In genomic region chr12:111404362-111405148, GRCh38 we compare ENCODE assay signal across 8 cellular contexts. TPM values are rescaled to one million over a fixed set of nuclear protein-coding genes. Genes with fewer than 3 reads are reported as not detected.
A peak's percentile ranks its signal among the peaks of the same experiment; 100 is the strongest.
DNase-seq lines count a peak whose midpoint lies in the region; ATAC-seq, FAIRE-seq and TF ChIP-seq lines count a peak whose summit lies in the region.

No MANE protein-coding gene starts in this region.

- 38% methylated on average over 18 of the region's 21 CpGs for WGBS in HUES64
- 33 to 52% methylated on average over 11 to 15 of the region's 21 CpGs for WGBS in esophagus squamous epithelium, 2 donors

- H3K27ac ChIP-seq in HUES64 (ENCODE audit: low read depth, low read length) (peak overlapping the region; percentile 74), esophagus squamous epithelium (peak overlapping the region; percentile 81 to 94 (median 90))

- H3K9me3 ChIP-seq in HUES64 (ENCODE audit: insufficient read depth, low read depth, low read length) = no peaks in the 10 kb centered on the region
- no peaks in the 10 kb centered on the region for H3K9me3 ChIP-seq in esophagus squamous epithelium

- peaks cover 28% of the 10 kb centered on the region for H3K36me3 Mint-ChIP-seq in activated CD8-positive, alpha-beta T cell treated with anti-CD3 and anti-CD28 coated beads for 36 hours (ENCODE audit: low read depth)

- CTCF ChIA-PET in activated CD8-positive, alpha-beta T cell treated with anti-CD3 and anti-CD28 coated beads for 36 hours (lab: Charles Lee) = interaction anchor here (0.7 to 25.6 kb wide), 3 partner anchors 8 to 33 kb away, joined by 3 to 1222 read pairs (median 91); no protein-coding TSS in a partner anchor

- FAIRE-seq in urothelium cell line (lab: Jason Lieb, UNC) = no peak

- TF ChIP-seq CTCF in activated CD8-positive, alpha-beta T cell treated with anti-CD3 and anti-CD28 coated beads for 36 hours (IDR thresholded peaks at IDR 0.05) = no peak
- no peak for TF ChIP-seq CTCF in esophagus squamous epithelium (IDR thresholded peaks at IDR 0.05)

- peak; percentile 2 for ATAC-seq in GM18909 (IDR thresholded peaks at IDR 0.05; ENCODE audit: poor library complexity, unreplicated experiment)
- ATAC-seq in activated CD8-positive, alpha-beta T cell treated with anti-CD3 and anti-CD28 coated beads for 36 hours = peak; percentile 27
- no peak for ATAC-seq in HG03139 (IDR thresholded peaks at IDR 0.05; ENCODE audit: unreplicated experiment)

- peaks cover 52% of the 10 kb centered on the region for H3K4me1 Mint-ChIP-seq in activated CD8-positive, alpha-beta T cell treated with anti-CD3 and anti-CD28 coated beads for 36 hours (ENCODE audit: low read depth)

- H3K9me3 Mint-ChIP-seq in activated CD8-positive, alpha-beta T cell treated with anti-CD3 and anti-CD28 coated beads for 36 hours = peaks cover 5% of the 10 kb centered on the region

- peak overlapping the region; percentile 74 for H3K4me3 ChIP-seq in HUES64 (ENCODE audit: low read length)
- peak overlapping the region; percentile 62 to 88 (median 74) for H3K4me3 ChIP-seq in esophagus squamous epithelium

- H3K36me3 ChIP-seq in HUES64 (ENCODE audit: insufficient read depth, low read length) (no peaks in the 10 kb centered on the region), esophagus squamous epithelium (no peaks in the 10 kb centered on the region)

- no peaks in the 10 kb centered on the region for H3K27me3 Mint-ChIP-seq in activated CD8-positive, alpha-beta T cell treated with anti-CD3 and anti-CD28 coated beads for 36 hours

- POLR2A ChIA-PET in activated CD8-positive, alpha-beta T cell treated with anti-CD3 and anti-CD28 coated beads for 36 hours (lab: Charles Lee) = interaction anchor here (0.6 to 13.4 kb wide), 10 partner anchors 8 to 281 kb away, joined by 3 to 225 read pairs (median 6); partner anchors contain the start of genes ACAD10, BRAP and PHETA1

- DNase-seq in activated CD8-positive, alpha-beta T cell treated with anti-CD3 and anti-CD28 coated beads for 36 hours = peak; percentile 92
- DNase-seq in esophagus squamous epithelium (lab: John Stamatoyannopoulos, UW) (no peak), pons (ENCODE audit: low spot score) (peak; percentile 24), urothelium cell line (ENCODE audit: low spot score) (peak; percentile 58), GM19238 (ENCODE audit: insufficient read length, low spot score) (no peak)

- peak overlapping the region; percentile 86 for H3K9ac ChIP-seq in HUES64 (ENCODE audit: low read depth, low read length)

- TF ChIP-seq POLR2A in esophagus squamous epithelium (IDR thresholded peaks at IDR 0.05) = no peak

- intact Hi-C loops in activated CD8-positive, alpha-beta T cell treated with anti-CD3 and anti-CD28 coated beads for 36 hours (cut with micrococcal nuclease) = loop anchor here (2.0 to 5.0 kb wide), 2 partner anchors 26 to 38 kb away; no protein-coding TSS in a partner anchor
- intact Hi-C loops in esophagus squamous epithelium (cut with DNase I) = loop anchor here (5.0 kb wide), 1 partner anchor 43 kb away; no protein-coding TSS in a partner anchor

- peak overlapping the region; percentile 96 for H3K27ac Mint-ChIP-seq in activated CD8-positive, alpha-beta T cell treated with anti-CD3 and anti-CD28 coated beads for 36 hours

- H3K4me1 ChIP-seq in HUES64 (ENCODE audit: insufficient read depth, low read length) = peaks cover 21% of the 10 kb centered on the region
- peaks cover 36 to 78% (median 44%) of the 10 kb centered on the region in 3 donors for H3K4me1 ChIP-seq in esophagus squamous epithelium

- peak overlapping the region; percentile 73 for H3K4me3 Mint-ChIP-seq in activated CD8-positive, alpha-beta T cell treated with anti-CD3 and anti-CD28 coated beads for 36 hours

- H3K27me3 ChIP-seq in HUES64 (ENCODE audit: insufficient read depth, low read length) (no peaks in the 10 kb centered on the region), esophagus squamous epithelium (peaks cover 0 to 83% (median 0%) of the 10 kb centered on the region in 4 donors)

RNA-seq across cellular contexts. Expression of gene SH2B3, which starts 1.2 kb away (rescaled TPM):
- 14.8 TPM for polyA plus RNA-seq in HUES64 (2013, experiment 1 of 2)
- 16.4 TPM for polyA plus RNA-seq in HUES64 (2013, experiment 2 of 2)
- total RNA-seq in activated CD8-positive, alpha-beta T cell treated with anti-CD3 and anti-CD28 coated beads for 36 hours = 10 to 100 TPM; 48.7 to 52.7 TPM
- 10 to 100 TPM in 1 of 4 donors, 1 to 10 TPM in 3; 3.3 to 16.2 (median 5.6) TPM for total RNA-seq in esophagus squamous epithelium

RNA-seq across cellular contexts. Expression of gene PHETA1, which starts 35.7 kb away (rescaled TPM):
- 6.7 TPM for polyA plus RNA-seq in HUES64 (2013, experiment 1 of 2)
- polyA plus RNA-seq in HUES64 (2013, experiment 2 of 2) = 9.0 TPM
- 1 to 10 TPM; 1.2 to 1.7 TPM for total RNA-seq in activated CD8-positive, alpha-beta T cell treated with anti-CD3 and anti-CD28 coated beads for 36 hours
- 10 to 100 TPM in 1 of 4 donors, 1 to 10 TPM in 3; 6.9 to 29.9 (median 7.8) TPM for total RNA-seq in esophagus squamous epithelium

Comparison
In these comparisons a context has a peak if more than half of its experiments do, and no peak if none do; other contexts are left out.
1. DNase-seq: peak in activated CD8-positive, alpha-beta T cell treated with anti-CD3 and anti-CD28 coated beads for 36 hours (single experiment), pons (single experiment) and urothelium cell line (single experiment); none in esophagus squamous epithelium (single experiment) and GM19238 (single experiment).